Comparison of ENCODE assay signal across 33 cellular contexts in genomic region chr16:5012887-5013286, GRCh38. TPM values are rescaled to one million over a fixed set of nuclear protein-coding genes. Genes with fewer than 3 reads are reported as not detected.
"Had no signal": no experiment of that assay in that cellular context is flagged by ENCODE, and none has a peak within 500 bp of the region (broad histone marks: within the 10 kb centered on the region; RNA-seq: fewer than 3 reads in every experiment).

No MANE protein-coding gene starts in this region.

- H3K36me3 Mint-ChIP-seq: naive thymus-derived CD8-positive, alpha-beta T cell; natural killer cell treated with Interleukin-12 subunit alpha and Interleukin-12 subunit beta and Interleukin-15 and Interleukin-18, amount 100 ng/mL, for 72 hours; stimulated activated memory B cell treated with anti-CD40 and anti-IgM and Interleukin-4, amounts not matched to agents 10 μg/mL and 1 μg/mL and 100 μg/mL, for 72 hours; type B pancreatic cell had no signal

- H3K79me2 ChIP-seq: parathyroid adenoma had no signal

- H3K36me3 ChIP-seq: neutrophil, spleen, suprapubic skin, tibial artery, transverse colon, upper lobe of right lung, uterus had no signal

- H3K4me3 Mint-ChIP-seq: naive thymus-derived CD8-positive, alpha-beta T cell; natural killer cell treated with Interleukin-12 subunit alpha and Interleukin-12 subunit beta and Interleukin-15 and Interleukin-18, amount 100 ng/mL, for 72 hours; nephron progenitor cell; neural crest cell; stimulated activated memory B cell treated with anti-CD40 and anti-IgM and Interleukin-4, amounts not matched to agents 10 μg/mL and 1 μg/mL and 100 μg/mL, for 72 hours; stimulated activated naive CD8-positive, alpha-beta T cell treated with anti-CD3 and anti-CD28 coated beads, Interleukin-15, amount 100 ng/mL, for 72 hours; type B pancreatic cell had no signal

- H3K9me3 ChIP-seq: neutrophil, psoas muscle, spleen, suprapubic skin, testis, tibial artery, transverse colon, upper lobe of right lung, uterus had no signal

- DNase-seq: nephron progenitor cell; nucleus accumbens; posterior cingulate gyrus; psoas muscle; right cardiac atrium; spleen; stimulated activated CD4-positive, alpha-beta T cell treated with anti-CD3 and anti-CD28 coated beads, Interleukin-12 subunit alpha, Interleukin-12 subunit beta, amount 100 ng/mL, for 4 hours; stimulated activated CD4-positive, alpha-beta T cell treated with anti-CD3 and anti-CD28 coated beads, Interleukin-1b, Interleukin-23, amount 100 ng/mL, for 48 hours; stimulated activated CD4-positive, alpha-beta T cell treated with anti-CD3 and anti-CD28 coated beads, Interleukin-4, amount 100 ng/mL, for 1 hour; stimulated activated CD4-positive, alpha-beta T cell treated with anti-CD3 and anti-CD28 coated beads, Interleukin-4, amount 100 ng/mL, for 4 hours; stimulated activated CD8-positive, alpha-beta memory T cell treated with anti-CD3 and anti-CD28 coated beads, Interleukin-4, amount 100 ng/mL, for 48 hours; stimulated activated naive CD4-positive, alpha-beta T cell; stimulated activated naive CD8-positive, alpha-beta T cell treated with anti-CD3 and anti-CD28 coated beads, Interleukin-15, amount 100 ng/mL, for 72 hours; stimulated activated naive CD8-positive, alpha-beta T cell treated with anti-CD3 and anti-CD28 coated beads, Interleukin-15, Interleukin-2, amounts not matched to agents 100 U/mL and 50 U/mL, for 24 hours; substantia nigra; testis; tibial artery; transverse colon; upper lobe of right lung; uterus had no signal

- H3K4me2 ChIP-seq: smooth muscle cell had no signal

- H3K27me3 ChIP-seq: suprapubic skin, testis, transverse colon, upper lobe of right lung, uterus had no signal

- H3K27ac Mint-ChIP-seq: natural killer cell treated with Interleukin-12 subunit alpha and Interleukin-12 subunit beta and Interleukin-15 and Interleukin-18, amount 100 ng/mL, for 72 hours; nephron progenitor cell; progenitor cell of endocrine pancreas; stimulated activated memory B cell treated with anti-CD40 and anti-IgM and Interleukin-4, amounts not matched to agents 10 μg/mL and 1 μg/mL and 100 μg/mL, for 72 hours; stimulated activated naive CD8-positive, alpha-beta T cell treated with anti-CD3 and anti-CD28 coated beads, Interleukin-15, amount 100 ng/mL, for 72 hours; type B pancreatic cell had no signal

- H3K4me1 Mint-ChIP-seq: naive thymus-derived CD8-positive, alpha-beta T cell; neural crest cell; stimulated activated memory B cell treated with anti-CD40 and anti-IgM and Interleukin-4, amounts not matched to agents 10 μg/mL and 1 μg/mL and 100 μg/mL, for 72 hours; stimulated activated naive CD8-positive, alpha-beta T cell treated with anti-CD3 and anti-CD28 coated beads, Interleukin-15, amount 100 ng/mL, for 72 hours had no signal

- ATAC-seq: naive thymus-derived CD8-positive, alpha-beta T cell; natural killer cell treated with Interleukin-12 subunit alpha and Interleukin-12 subunit beta and Interleukin-15 and Interleukin-18, amount 100 ng/mL, for 72 hours; psoas muscle; right cardiac atrium; sciatic nerve; stimulated activated memory B cell treated with anti-CD40 and anti-IgM and Interleukin-4, amounts not matched to agents 10 μg/mL and 1 μg/mL and 100 μg/mL, for 72 hours; stimulated activated naive CD8-positive, alpha-beta T cell treated with anti-CD3 and anti-CD28 coated beads, Interleukin-15, amount 100 ng/mL, for 72 hours; stimulated activated naive CD8-positive, alpha-beta T cell treated with anti-CD3 and anti-CD28 coated beads, Interleukin-15, Interleukin-2, amounts not matched to agents 100 U/mL and 50 U/mL, for 24 hours; upper lobe of right lung had no signal

- H3K9ac ChIP-seq: parathyroid adenoma had no signal

- H3K4me3 ChIP-seq: psoas muscle, skin epidermis, smooth muscle cell, spleen, suprapubic skin, testis, tibial artery, transverse colon, upper lobe of right lung, uterus had no signal

- H3K27ac ChIP-seq: neutrophil, parathyroid adenoma, psoas muscle, skin epidermis, spleen, suprapubic skin, testis, tibial artery, transverse colon, upper lobe of right lung, uterus had no signal

- H2AFZ ChIP-seq: parathyroid adenoma had no signal

- H3K4me1 ChIP-seq: parathyroid adenoma, psoas muscle, spleen, suprapubic skin, testis, tibial artery, transverse colon, upper lobe of right lung, uterus had no signal

- H3K9me3 Mint-ChIP-seq: naive thymus-derived CD8-positive, alpha-beta T cell; natural killer cell treated with Interleukin-12 subunit alpha and Interleukin-12 subunit beta and Interleukin-15 and Interleukin-18, amount 100 ng/mL, for 72 hours; nephron progenitor cell; neural crest cell; stimulated activated naive CD8-positive, alpha-beta T cell treated with anti-CD3 and anti-CD28 coated beads, Interleukin-15, amount 100 ng/mL, for 72 hours; type B pancreatic cell had no signal

RNA-seq across cellular contexts. Expression of gene C16orf89, which starts 52.9 kb away (rescaled TPM):
- total RNA-seq: naive thymus-derived CD8-positive, alpha-beta T cell; natural killer cell treated with Interleukin-12 subunit alpha and Interleukin-12 subunit beta and Interleukin-15 and Interleukin-18, amount 100 ng/mL, for 72 hours; neural crest cell; osteocyte; progenitor cell of endocrine pancreas; smooth muscle cell had no signal
- polyA plus RNA-seq: naive thymus-derived CD8-positive, alpha-beta T cell; smooth muscle cell had no signal

RNA-seq across cellular contexts. Expression of gene SEC14L5, which starts 54.8 kb away (rescaled TPM):
- total RNA-seq: naive thymus-derived CD8-positive, alpha-beta T cell; natural killer cell treated with Interleukin-12 subunit alpha and Interleukin-12 subunit beta and Interleukin-15 and Interleukin-18, amount 100 ng/mL, for 72 hours; osteocyte; smooth muscle cell had no signal
- polyA plus RNA-seq: naive thymus-derived CD8-positive, alpha-beta T cell; smooth muscle cell had no signal
